ENCODE assay signal across 9 cellular contexts in genomic region chr17:43211123-43211479, GRCh38. TPM values are rescaled to one million over a fixed set of nuclear protein-coding genes. Genes with fewer than 3 reads are reported as not detected.
DNase-seq lines count a peak whose midpoint lies in the region; ATAC-seq and TF ChIP-seq lines count a peak whose summit lies in the region.
"Had no signal": no experiment of that assay in that cellular context is flagged by ENCODE, and none has a peak within 500 bp of the region (broad histone marks: within the 10 kb centered on the region; RNA-seq: fewer than 3 reads in every experiment).

No MANE protein-coding gene starts in this region.

- no peaks in the 10 kb centered on the region for H4K20me1 ChIP-seq in OCI-LY3 (ENCODE audit: insufficient read depth, low read length)
- H4K20me1 ChIP-seq in neural progenitor cell (ENCODE audit: low read depth): no peaks in the 10 kb centered on the region

- no peaks in the 10 kb centered on the region for H3K27me3 Mint-ChIP-seq in CD8-positive, alpha-beta memory T cell
- H3K27me3 Mint-ChIP-seq in effector memory CD8-positive, alpha-beta T cell: no peaks in the 10 kb centered on the region
- peaks cover 11% of the 10 kb centered on the region for H3K27me3 Mint-ChIP-seq in neural progenitor cell (ENCODE audit: insufficient read depth, low read depth)

- peak overlapping the region; percentile 80 for H2AFZ ChIP-seq in OCI-LY3 (ENCODE audit: low read depth, low read length)
- no peak overlapping the region for H2AFZ ChIP-seq in neural progenitor cell (replicated peaks)

- no peak for ATAC-seq in effector memory CD8-positive, alpha-beta T cell (replicated peaks)
- no peak for ATAC-seq in HG02884 (IDR thresholded peaks at IDR 0.05; ENCODE audit: unreplicated experiment)
- no peak for ATAC-seq in esophagus mucosa

- peaks cover 7% of the 10 kb centered on the region for H3K36me3 ChIP-seq in CD8-positive, alpha-beta memory T cell (ENCODE audit: insufficient read depth, low read length)
- peaks cover 20% of the 10 kb centered on the region for H3K36me3 ChIP-seq in OCI-LY3 (replicated peaks; ENCODE audit: low read depth, low read length)
- H3K36me3 ChIP-seq in neural progenitor cell: no peaks in the 10 kb centered on the region

- H3K4me3 Mint-ChIP-seq in CD8-positive, alpha-beta memory T cell: peak overlapping the region; percentile 83 to 100 (median 96)
- peak overlapping the region; percentile 93 to 96 for H3K4me3 Mint-ChIP-seq in effector memory CD8-positive, alpha-beta T cell
- peak overlapping the region; percentile 87 for H3K4me3 Mint-ChIP-seq in neural progenitor cell

- TF ChIP-seq CTCF in OCI-LY3 (IDR thresholded peaks at IDR 0.05; ENCODE audit: low read depth, low read length): no peak
- TF ChIP-seq CTCF in neural progenitor cell (IDR thresholded peaks at IDR 0.05): no peak

- peak overlapping the region; percentile 79 for H3K4me3 ChIP-seq in CD8-positive, alpha-beta memory T cell (ENCODE audit: low read length)
- peak overlapping the region; percentile 90 for H3K4me3 ChIP-seq in OCI-LY3 (ENCODE audit: low read length)
- H3K4me3 ChIP-seq in neural progenitor cell: peak overlapping the region; percentile 58

- H3K9ac ChIP-seq in OCI-LY3 (ENCODE audit: low read length) (peak overlapping the region; percentile 96), neural progenitor cell (no peak overlapping the region)

- H3K27ac ChIP-seq in CD8-positive, alpha-beta memory T cell (ENCODE audit: low read depth, low read length): peak overlapping the region; percentile 76
- H3K27ac ChIP-seq in OCI-LY3 (ENCODE audit: low read length) (peak overlapping the region; percentile 71), neural progenitor cell (no peak overlapping the region)

- no peaks in the 10 kb centered on the region for H3K27me3 ChIP-seq in CD8-positive, alpha-beta memory T cell (ENCODE audit: insufficient read depth, low read length, poor library complexity, severe bottlenecking)
- H3K27me3 ChIP-seq in OCI-LY3 (ENCODE audit: low read depth, low read length) (no peaks in the 10 kb centered on the region), neural progenitor cell (no peaks in the 10 kb centered on the region)

- H3K36me3 Mint-ChIP-seq in CD8-positive, alpha-beta memory T cell: peaks cover 12 to 68% (median 19%) of the 10 kb centered on the region in 3 donors
- H3K36me3 Mint-ChIP-seq in effector memory CD8-positive, alpha-beta T cell (ENCODE audit: insufficient read depth): peaks cover 34% of the 10 kb centered on the region
- peaks cover 11% of the 10 kb centered on the region for H3K36me3 Mint-ChIP-seq in neural progenitor cell

- H3K9me3 ChIP-seq in CD8-positive, alpha-beta memory T cell (ENCODE audit: low read length): no peaks in the 10 kb centered on the region
- H3K9me3 ChIP-seq in OCI-LY3 (ENCODE audit: insufficient read depth, low read length) (no peaks in the 10 kb centered on the region), neural progenitor cell (ENCODE audit: low read depth) (no peaks in the 10 kb centered on the region)

- CTCF ChIA-PET in CD8-positive, alpha-beta memory T cell (lab: Charles Lee): interaction anchor here (0.9 to 2.4 kb wide), 5 partner anchors 11 to 213 kb away, joined by 4 to 7 read pairs (median 5); partner anchors contain the start of genes IFI35 and RPL27

- peaks cover 34 to 54% (median 44%) of the 10 kb centered on the region in 3 donors for H3K4me1 Mint-ChIP-seq in CD8-positive, alpha-beta memory T cell
- peaks cover 23 to 30% of the 10 kb centered on the region in 2 donors for H3K4me1 Mint-ChIP-seq in effector memory CD8-positive, alpha-beta T cell (ENCODE audit: low read depth in 2 of 2)
- peaks cover 8% of the 10 kb centered on the region for H3K4me1 Mint-ChIP-seq in neural progenitor cell

- POLR2A ChIA-PET in CD8-positive, alpha-beta memory T cell (lab: Charles Lee): interaction anchor here (0.6 to 3.7 kb wide), 10 partner anchors 11 to 1523 kb away, joined by 3 to 29 read pairs (median 6); partner anchors contain the start of genes DHX8, EIF1, NBR1 and RPL27

- peaks cover 23% of the 10 kb centered on the region for H3K4me1 ChIP-seq in CD8-positive, alpha-beta memory T cell (ENCODE audit: insufficient read depth, low read length)
- H3K4me1 ChIP-seq in OCI-LY3 (ENCODE audit: low read length) (peaks cover 20% of the 10 kb centered on the region), neural progenitor cell (peaks cover 6% of the 10 kb centered on the region)

- peak overlapping the region; percentile 89 for H3K4me2 ChIP-seq in OCI-LY3 (ENCODE audit: low read length)
- peak overlapping the region; percentile 75 for H3K4me2 ChIP-seq in neural progenitor cell

- H3K79me2 ChIP-seq in OCI-LY3 (ENCODE audit: low read length) (peaks cover 11% of the 10 kb centered on the region; the same call in 1 of the 2 replicates), neural progenitor cell (ENCODE audit: low read depth) (no peaks in the 10 kb centered on the region)

- H3F3A ChIP-seq in neural progenitor cell (ENCODE audit: low read depth): peaks cover 29% of the 10 kb centered on the region

- no peak for DNase-seq in CD8-positive, alpha-beta memory T cell
- no peak for DNase-seq in effector memory CD8-positive, alpha-beta T cell
- no peak for DNase-seq in neural progenitor cell (ENCODE audit: low spot score)
- no peak for DNase-seq in ureter (ENCODE audit: low spot score)
- no peak for DNase-seq in stimulated activated CD4-positive, alpha-beta T cell treated with anti-CD3 and anti-CD28 coated beads, Interleukin-4, amount 100 ng/mL, for 4 hours

- H3K9me3 Mint-ChIP-seq in CD8-positive, alpha-beta memory T cell: peaks cover 0 to 1% (median 0%) of the 10 kb centered on the region in 5 donors
- H3K9me3 Mint-ChIP-seq in effector memory CD8-positive, alpha-beta T cell: no peaks in the 10 kb centered on the region
- no peaks in the 10 kb centered on the region for H3K9me3 Mint-ChIP-seq in neural progenitor cell

- H3K27ac Mint-ChIP-seq in CD8-positive, alpha-beta memory T cell: peak overlapping the region; percentile 59 to 98 (median 96)
- peak overlapping the region; percentile 94 to 98 for H3K27ac Mint-ChIP-seq in effector memory CD8-positive, alpha-beta T cell
- H3K27ac Mint-ChIP-seq in neural progenitor cell: no peak overlapping the region

RNA-seq across cellular contexts. Expression of gene TMEM106A, which starts 0.6 kb away (rescaled TPM):
- total RNA-seq in CD8-positive, alpha-beta memory T cell: 10 to 100 TPM in 1 of 2 experiments, 1 to 10 TPM in 1; 8.8 to 10.2 TPM
- polyA plus RNA-seq in CD8-positive, alpha-beta memory T cell: 5.3 TPM
- total RNA-seq in neural progenitor cell (ENCODE audit: low replicate concordance) (1.7 and 2.4 TPM in 2 replicates), ureter (15.5 TPM), esophagus mucosa (1.3 TPM)

RNA-seq across cellular contexts. Expression of gene CCDC200, which starts 17.3 kb away (rescaled TPM):
- total RNA-seq in CD8-positive, alpha-beta memory T cell: under 1 TPM in 1 of 2 experiments, not detected in 1; 0.33 TPM
- 0.90 TPM for polyA plus RNA-seq in CD8-positive, alpha-beta memory T cell
- total RNA-seq in neural progenitor cell (ENCODE audit: low replicate concordance) (not detected in 2 replicates), ureter (not detected), esophagus mucosa (not detected)
- total RNA-seq: SK-MEL-5 had no signal

RNA-seq across cellular contexts. Expression of gene RNU2-1, which starts 22.7 kb away (rescaled TPM):
- total RNA-seq in CD8-positive, alpha-beta memory T cell: 1,000 to 10,000 TPM; 2,936 to 3,357 TPM
- polyA plus RNA-seq in CD8-positive, alpha-beta memory T cell: not detected
- total RNA-seq in neural progenitor cell (ENCODE audit: low replicate concordance): not detected in 2 replicates
- total RNA-seq in ureter: 1,456 TPM
- total RNA-seq in esophagus mucosa: 11,314 TPM
- total RNA-seq: SK-MEL-5 had no signal

RNA-seq across cellular contexts. Expression of gene NBR1, which starts 40.1 kb away (rescaled TPM):
- 10 to 100 TPM; 42.6 to 44.3 TPM for total RNA-seq in CD8-positive, alpha-beta memory T cell
- 81.4 TPM for polyA plus RNA-seq in CD8-positive, alpha-beta memory T cell
- total RNA-seq in neural progenitor cell (ENCODE audit: low replicate concordance) (67.4 and 76.5 TPM in 2 replicates), ureter (84.7 TPM), esophagus mucosa (32.7 TPM)

Comparison
In these comparisons a context has a peak if more than half of its experiments do, and no peak if none do; other contexts are left out.
1. RNA of gene RNU2-1, which starts 22.7 kb away (total RNA-seq): 11,314 TPM in esophagus mucosa (single experiment), 2,936 to 3,357 TPM in CD8-positive, alpha-beta memory T cell and 1,456 TPM in ureter (single experiment); not detected in neural progenitor cell; every median in the first group is over 1,000 times any median in the second.
2. Peak in every context shown above with its lines, with median percentiles within 50 percentile points of each other: H3K4me3 ChIP-seq and H3K4me3 Mint-ChIP-seq.